27 cellular contexts compared by ENCODE assay signal in genomic region chr6:33438978-33439594, GRCh38. TPM values are rescaled to one million over a fixed set of nuclear protein-coding genes. Genes with fewer than 3 reads are reported as not detected.
DNase-seq lines count a peak whose midpoint lies in the region; ATAC-seq and TF ChIP-seq lines count a peak whose summit lies in the region.
"Had no signal": no experiment of that assay in that cellular context is flagged by ENCODE, and none has a peak within 500 bp of the region (broad histone marks: within the 10 kb centered on the region; RNA-seq: fewer than 3 reads in every experiment).

No MANE protein-coding gene starts in this region.

- H3K4me3 Mint-ChIP-seq in activated CD4-positive, alpha-beta T cell treated with anti-CD3 and anti-CD28 coated beads, Interleukin-2, amount 10 ng/mL, durations not matched to agents 7 days and 5 days: no peak overlapping the region
- H3K4me3 Mint-ChIP-seq in activated CD4-positive, alpha-beta T cell treated with anti-CD3 and anti-CD28 coated beads, Interleukin-2, amount 10 ng/mL, durations not matched to agents 24 days and 14 days: no peak overlapping the region
- no peak overlapping the region for H3K4me3 Mint-ChIP-seq in CD8-positive, alpha-beta T cell
- H3K4me3 Mint-ChIP-seq in activated naive CD8-positive, alpha-beta T cell treated with anti-CD3 and anti-CD28 coated beads for 36 hours: no peak overlapping the region
- H3K4me3 Mint-ChIP-seq in naive thymus-derived CD4-positive, alpha-beta T cell: no peak overlapping the region
- H3K4me3 Mint-ChIP-seq: activated CD4-positive, alpha-beta memory T cell treated with anti-CD3 and anti-CD28 coated beads, Interleukin-2, amount 10 ng/mL, durations not matched to agents 7 days and 5 days; activated naive CD4-positive, alpha-beta T cell treated with anti-CD3 and anti-CD28 coated beads for 36 hours had no signal

- DNase-seq in activated CD4-positive, alpha-beta T cell treated with anti-CD3 and anti-CD28 coated beads, Interleukin-2, amount 10 ng/mL, durations not matched to agents 7 days and 5 days: no peak
- DNase-seq in activated CD4-positive, alpha-beta T cell treated with anti-CD3 and anti-CD28 coated beads, Interleukin-2, amount 10 ng/mL, durations not matched to agents 24 days and 14 days: no peak
- no peak for DNase-seq in CD8-positive, alpha-beta T cell
- no peak for DNase-seq in activated naive CD8-positive, alpha-beta T cell treated with anti-CD3 and anti-CD28 coated beads for 36 hours
- DNase-seq in naive thymus-derived CD4-positive, alpha-beta T cell: no peak
- DNase-seq in activated gamma-delta T cell treated with Interleukin-2 at 50 U/mL for 16 hours (no peak), AML-193 (lab: John Stamatoyannopoulos, UW) (no peak)
- no peak for DNase-seq in stimulated activated CD4-positive, alpha-beta T cell treated with anti-CD3 and anti-CD28 coated beads, Interleukin-2, amount 100 ng/mL, for 24 hours
- DNase-seq: activated CD4-positive, alpha-beta memory T cell treated with anti-CD3 and anti-CD28 coated beads, Interleukin-2, amount 10 ng/mL, durations not matched to agents 7 days and 5 days; activated CD4-positive, CD25-positive, alpha-beta regulatory T cell; activated naive CD4-positive, alpha-beta T cell treated with anti-CD3 and anti-CD28 coated beads for 36 hours; activated T-cell treated with anti-CD3 and anti-CD28 coated beads, Interleukin-2, amount 50 U/mL, for 1 hour; dermis blood vessel endothelial cell; DMS53; KG1; MM.1S; NCI-H2029 treated with DMSO at 0.1 percent for 48 hours; NCI-H526; Peyer's patch; SHP77 treated with DMSO at 0.1 percent for 48 hours; stomach had no signal

- no peaks in the 10 kb centered on the region for H3K9me3 ChIP-seq in CD8-positive, alpha-beta T cell (ENCODE audit: low read length)
- no peaks in the 10 kb centered on the region for H3K9me3 ChIP-seq in naive thymus-derived CD4-positive, alpha-beta T cell (ENCODE audit: control insufficient read depth in 2 of 3, low read length in 3 of 3)
- H3K9me3 ChIP-seq: gastroesophageal sphincter, neutrophil, Peyer's patch, prostate gland, stomach, tibial nerve had no signal

- H3K27ac Mint-ChIP-seq in activated CD4-positive, alpha-beta T cell treated with anti-CD3 and anti-CD28 coated beads, Interleukin-2, amount 10 ng/mL, durations not matched to agents 7 days and 5 days: peak overlapping the region; percentile 51
- H3K27ac Mint-ChIP-seq in activated CD4-positive, alpha-beta T cell treated with anti-CD3 and anti-CD28 coated beads, Interleukin-2, amount 10 ng/mL, durations not matched to agents 24 days and 14 days: no peak overlapping the region
- H3K27ac Mint-ChIP-seq in CD8-positive, alpha-beta T cell: peak overlapping the region; percentile 69
- peak overlapping the region; percentile 56 for H3K27ac Mint-ChIP-seq in activated naive CD8-positive, alpha-beta T cell treated with anti-CD3 and anti-CD28 coated beads for 36 hours
- peak overlapping the region in 5 of 9 donors; percentile 32 to 79 (median 59) for H3K27ac Mint-ChIP-seq in naive thymus-derived CD4-positive, alpha-beta T cell
- H3K27ac Mint-ChIP-seq: activated CD4-positive, alpha-beta memory T cell treated with anti-CD3 and anti-CD28 coated beads, Interleukin-2, amount 10 ng/mL, durations not matched to agents 7 days and 5 days; activated naive CD4-positive, alpha-beta T cell treated with anti-CD3 and anti-CD28 coated beads for 36 hours had no signal

- no peak for TF ChIP-seq CTCF in CD8-positive, alpha-beta T cell (IDR thresholded peaks at IDR 0.05)

- peaks cover 2% of the 10 kb centered on the region for H3K4me1 Mint-ChIP-seq in activated CD4-positive, alpha-beta T cell treated with anti-CD3 and anti-CD28 coated beads, Interleukin-2, amount 10 ng/mL, durations not matched to agents 7 days and 5 days
- H3K4me1 Mint-ChIP-seq in activated CD4-positive, alpha-beta T cell treated with anti-CD3 and anti-CD28 coated beads, Interleukin-2, amount 10 ng/mL, durations not matched to agents 24 days and 14 days: peaks cover 5% of the 10 kb centered on the region
- peaks cover under 1% of the 10 kb centered on the region for H3K4me1 Mint-ChIP-seq in CD8-positive, alpha-beta T cell (ENCODE audit: low read depth)
- no peaks in the 10 kb centered on the region for H3K4me1 Mint-ChIP-seq in activated naive CD8-positive, alpha-beta T cell treated with anti-CD3 and anti-CD28 coated beads for 36 hours
- peaks cover 2 to 19% (median 6%) of the 10 kb centered on the region in 7 donors for H3K4me1 Mint-ChIP-seq in naive thymus-derived CD4-positive, alpha-beta T cell
- H3K4me1 Mint-ChIP-seq: activated CD4-positive, alpha-beta memory T cell treated with anti-CD3 and anti-CD28 coated beads, Interleukin-2, amount 10 ng/mL, durations not matched to agents 7 days and 5 days had no signal

- peaks cover 37% of the 10 kb centered on the region for H3K36me3 Mint-ChIP-seq in activated CD4-positive, alpha-beta T cell treated with anti-CD3 and anti-CD28 coated beads, Interleukin-2, amount 10 ng/mL, durations not matched to agents 7 days and 5 days (ENCODE audit: low read depth)
- H3K36me3 Mint-ChIP-seq in activated CD4-positive, alpha-beta T cell treated with anti-CD3 and anti-CD28 coated beads, Interleukin-2, amount 10 ng/mL, durations not matched to agents 24 days and 14 days (ENCODE audit: low read depth): peaks cover 60% of the 10 kb centered on the region
- H3K36me3 Mint-ChIP-seq in CD8-positive, alpha-beta T cell: peaks cover 78% of the 10 kb centered on the region
- peaks cover 5% of the 10 kb centered on the region for H3K36me3 Mint-ChIP-seq in activated naive CD8-positive, alpha-beta T cell treated with anti-CD3 and anti-CD28 coated beads for 36 hours
- peaks cover 0 to 45% (median 23%) of the 10 kb centered on the region in 5 donors for H3K36me3 Mint-ChIP-seq in naive thymus-derived CD4-positive, alpha-beta T cell

- H3K27me3 Mint-ChIP-seq in activated CD4-positive, alpha-beta T cell treated with anti-CD3 and anti-CD28 coated beads, Interleukin-2, amount 10 ng/mL, durations not matched to agents 7 days and 5 days: no peaks in the 10 kb centered on the region
- H3K27me3 Mint-ChIP-seq in activated CD4-positive, alpha-beta T cell treated with anti-CD3 and anti-CD28 coated beads, Interleukin-2, amount 10 ng/mL, durations not matched to agents 24 days and 14 days: no peaks in the 10 kb centered on the region
- H3K27me3 Mint-ChIP-seq in CD8-positive, alpha-beta T cell (ENCODE audit: low read depth): no peaks in the 10 kb centered on the region
- no peaks in the 10 kb centered on the region for H3K27me3 Mint-ChIP-seq in activated naive CD8-positive, alpha-beta T cell treated with anti-CD3 and anti-CD28 coated beads for 36 hours
- no peaks in the 10 kb centered on the region for H3K27me3 Mint-ChIP-seq in naive thymus-derived CD4-positive, alpha-beta T cell
- H3K27me3 Mint-ChIP-seq: activated CD4-positive, alpha-beta memory T cell treated with anti-CD3 and anti-CD28 coated beads, Interleukin-2, amount 10 ng/mL, durations not matched to agents 7 days and 5 days had no signal

- no peak for ATAC-seq in CD8-positive, alpha-beta T cell
- no peak for ATAC-seq in naive thymus-derived CD4-positive, alpha-beta T cell
- ATAC-seq: gastroesophageal sphincter, sciatic nerve had no signal

- no peaks in the 10 kb centered on the region for H3K9me3 Mint-ChIP-seq in activated CD4-positive, alpha-beta T cell treated with anti-CD3 and anti-CD28 coated beads, Interleukin-2, amount 10 ng/mL, durations not matched to agents 7 days and 5 days
- H3K9me3 Mint-ChIP-seq in activated CD4-positive, alpha-beta T cell treated with anti-CD3 and anti-CD28 coated beads, Interleukin-2, amount 10 ng/mL, durations not matched to agents 24 days and 14 days: no peaks in the 10 kb centered on the region
- H3K9me3 Mint-ChIP-seq in CD8-positive, alpha-beta T cell: no peaks in the 10 kb centered on the region
- no peaks in the 10 kb centered on the region for H3K9me3 Mint-ChIP-seq in activated naive CD8-positive, alpha-beta T cell treated with anti-CD3 and anti-CD28 coated beads for 36 hours
- no peaks in the 10 kb centered on the region for H3K9me3 Mint-ChIP-seq in naive thymus-derived CD4-positive, alpha-beta T cell
- H3K9me3 Mint-ChIP-seq: activated CD4-positive, alpha-beta memory T cell treated with anti-CD3 and anti-CD28 coated beads, Interleukin-2, amount 10 ng/mL, durations not matched to agents 7 days and 5 days; activated naive CD4-positive, alpha-beta T cell treated with anti-CD3 and anti-CD28 coated beads for 36 hours had no signal

- no peak overlapping the region for H3K4me3 ChIP-seq in CD8-positive, alpha-beta T cell (ENCODE audit: low read depth, low read length)
- H3K4me3 ChIP-seq in naive thymus-derived CD4-positive, alpha-beta T cell (ENCODE audit: low read length): no peak overlapping the region
- H3K4me3 ChIP-seq: gastroesophageal sphincter, hepatocyte, Peyer's patch, prostate gland, stomach, tibial nerve had no signal

- CTCF ChIA-PET in activated CD4-positive, alpha-beta T cell treated with anti-CD3 and anti-CD28 coated beads, Interleukin-2, amount 10 ng/mL, durations not matched to agents 7 days and 5 days (lab: Charles Lee): interaction anchor here (0.6 kb wide), 1 partner anchor 122 kb away, joined by 4 read pairs; the partner anchor contains the start of gene ZBTB22
- CTCF ChIA-PET in CD8-positive, alpha-beta T cell (lab: Charles Lee): interaction anchor here (1.1 kb wide), 1 partner anchor 9 kb away, joined by 3 read pairs; no protein-coding TSS in a partner anchor
- CTCF ChIA-PET in naive thymus-derived CD4-positive, alpha-beta T cell (lab: Charles Lee): no interaction called here

- peaks cover 52% of the 10 kb centered on the region for H3K36me3 ChIP-seq in CD8-positive, alpha-beta T cell (ENCODE audit: insufficient read depth, low read length)
- peaks cover 5 to 86% (median 20%) of the 10 kb centered on the region in 3 experiments for H3K36me3 ChIP-seq in naive thymus-derived CD4-positive, alpha-beta T cell (ENCODE audit: control insufficient read depth in 2 of 3, insufficient read depth in 3 of 3, low read length in 3 of 3)
- H3K36me3 ChIP-seq: neutrophil had no signal

- H3K4me1 ChIP-seq in CD8-positive, alpha-beta T cell (ENCODE audit: insufficient read depth, low read length): no peaks in the 10 kb centered on the region
- no peaks in the 10 kb centered on the region for H3K4me1 ChIP-seq in naive thymus-derived CD4-positive, alpha-beta T cell (ENCODE audit: control insufficient read depth in 2 of 2, insufficient read depth in 2 of 2, low read length in 2 of 2)
- H3K4me1 ChIP-seq: Peyer's patch, prostate gland, tibial nerve had no signal

- H3K27ac ChIP-seq in CD8-positive, alpha-beta T cell (ENCODE audit: low read depth, low read length): no peak overlapping the region
- H3K27ac ChIP-seq in naive thymus-derived CD4-positive, alpha-beta T cell (ENCODE audit: low read depth, low read length): no peak overlapping the region
- H3K27ac ChIP-seq: gastroesophageal sphincter, hepatocyte, neutrophil, Peyer's patch, prostate gland, stomach, tibial nerve had no signal

- POLR2A ChIA-PET in activated CD4-positive, alpha-beta T cell treated with anti-CD3 and anti-CD28 coated beads, Interleukin-2, amount 10 ng/mL, durations not matched to agents 7 days and 5 days (lab: Charles Lee): no interaction called here
- POLR2A ChIA-PET in CD8-positive, alpha-beta T cell (lab: Charles Lee): no interaction called here
- POLR2A ChIA-PET in naive thymus-derived CD4-positive, alpha-beta T cell (lab: Charles Lee): interaction anchor here (1.1 to 1.5 kb wide), 2 partner anchors 15 to 58 kb away, joined by 3 read pairs; partner anchors contain the start of gene ZBTB9

- intact Hi-C loops in activated CD4-positive, alpha-beta T cell treated with anti-CD3 and anti-CD28 coated beads, Interleukin-2, amount 10 ng/mL, durations not matched to agents 24 days and 14 days (cut with micrococcal nuclease): no loop called here
- intact Hi-C loops in CD8-positive, alpha-beta T cell (cut with DNase I, micrococcal nuclease): no loop called here
- intact Hi-C loops in naive thymus-derived CD4-positive, alpha-beta T cell (cut with micrococcal nuclease): no loop called here

- H3K27me3 ChIP-seq in CD8-positive, alpha-beta T cell (ENCODE audit: insufficient read depth, low read length): no peaks in the 10 kb centered on the region
- H3K27me3 ChIP-seq in naive thymus-derived CD4-positive, alpha-beta T cell (ENCODE audit: control insufficient read depth in 2 of 2, insufficient read depth in 2 of 2, low read length in 2 of 2): no peaks in the 10 kb centered on the region
- H3K27me3 ChIP-seq: gastroesophageal sphincter, hepatocyte, neutrophil, Peyer's patch, stomach, tibial nerve had no signal

RNA-seq across cellular contexts. Expression of gene ZBTB9, which starts 15.3 kb away (rescaled TPM):
- 1 to 10 TPM; 9.0 to 9.9 TPM for total RNA-seq in activated CD4-positive, alpha-beta T cell treated with anti-CD3 and anti-CD28 coated beads, Interleukin-2, amount 10 ng/mL, durations not matched to agents 7 days and 5 days
- 14.2 and 14.5 TPM in 2 replicates for total RNA-seq in activated CD4-positive, alpha-beta T cell treated with anti-CD3 and anti-CD28 coated beads, Interleukin-2, amount 10 ng/mL, durations not matched to agents 24 days and 14 days
- 1 to 10 TPM; 7.1 to 9.5 TPM for total RNA-seq in CD8-positive, alpha-beta T cell
- total RNA-seq in activated naive CD8-positive, alpha-beta T cell treated with anti-CD3 and anti-CD28 coated beads for 36 hours: 10 to 100 TPM; 11.3 to 11.7 TPM
- 10 to 100 TPM in 1 of 5 experiments, 1 to 10 TPM in 4; 3.3 to 14.0 (median 9.8) TPM for total RNA-seq in naive thymus-derived CD4-positive, alpha-beta T cell
- polyA plus RNA-seq in naive thymus-derived CD4-positive, alpha-beta T cell: 10 to 100 TPM in 1 of 2 donors, 1 to 10 TPM in 1; 6.9 to 15.2 TPM

RNA-seq across cellular contexts. Expression of gene SYNGAP1, which starts 19.2 kb away (rescaled TPM):
- 10 to 100 TPM; 42.9 to 44.9 TPM for total RNA-seq in activated CD4-positive, alpha-beta T cell treated with anti-CD3 and anti-CD28 coated beads, Interleukin-2, amount 10 ng/mL, durations not matched to agents 7 days and 5 days
- 41.5 and 44.6 TPM in 2 replicates for total RNA-seq in activated CD4-positive, alpha-beta T cell treated with anti-CD3 and anti-CD28 coated beads, Interleukin-2, amount 10 ng/mL, durations not matched to agents 24 days and 14 days
- total RNA-seq in CD8-positive, alpha-beta T cell: 10 to 100 TPM; 54.3 to 64.1 TPM
- 10 to 100 TPM; 26.4 to 29.3 TPM for total RNA-seq in activated naive CD8-positive, alpha-beta T cell treated with anti-CD3 and anti-CD28 coated beads for 36 hours
- total RNA-seq in naive thymus-derived CD4-positive, alpha-beta T cell: 10 to 100 TPM; 35.5 to 94.1 (median 57.9) TPM
- polyA plus RNA-seq in naive thymus-derived CD4-positive, alpha-beta T cell: 1 to 10 TPM in 1 of 2 donors, under 1 TPM in 1; 0.48 to 2.3 TPM

RNA-seq across cellular contexts. Expression of gene CUTA, which starts 21.2 kb away (rescaled TPM):
- 100 to 1,000 TPM; 191 to 207 TPM for total RNA-seq in activated CD4-positive, alpha-beta T cell treated with anti-CD3 and anti-CD28 coated beads, Interleukin-2, amount 10 ng/mL, durations not matched to agents 7 days and 5 days
- total RNA-seq in activated CD4-positive, alpha-beta T cell treated with anti-CD3 and anti-CD28 coated beads, Interleukin-2, amount 10 ng/mL, durations not matched to agents 24 days and 14 days: 120 and 124 TPM in 2 replicates
- total RNA-seq in CD8-positive, alpha-beta T cell: 100 to 1,000 TPM; 159 to 177 TPM
- total RNA-seq in activated naive CD8-positive, alpha-beta T cell treated with anti-CD3 and anti-CD28 coated beads for 36 hours: 100 to 1,000 TPM; 125 to 126 TPM
- total RNA-seq in naive thymus-derived CD4-positive, alpha-beta T cell: 100 to 1,000 TPM; 148 to 235 (median 158) TPM
- 100 to 1,000 TPM; 389 to 466 TPM for polyA plus RNA-seq in naive thymus-derived CD4-positive, alpha-beta T cell

RNA-seq across cellular contexts. Expression of gene PHF1, which starts 28.3 kb away (rescaled TPM):
- 10 to 100 TPM; 34.2 to 37.7 TPM for total RNA-seq in activated CD4-positive, alpha-beta T cell treated with anti-CD3 and anti-CD28 coated beads, Interleukin-2, amount 10 ng/mL, durations not matched to agents 7 days and 5 days
- total RNA-seq in activated CD4-positive, alpha-beta T cell treated with anti-CD3 and anti-CD28 coated beads, Interleukin-2, amount 10 ng/mL, durations not matched to agents 24 days and 14 days: 29.5 and 33.6 TPM in 2 replicates
- total RNA-seq in CD8-positive, alpha-beta T cell: 100 to 1,000 TPM; 560 to 588 TPM
- 10 to 100 TPM; 23.5 to 26.0 TPM for total RNA-seq in activated naive CD8-positive, alpha-beta T cell treated with anti-CD3 and anti-CD28 coated beads for 36 hours
- total RNA-seq in naive thymus-derived CD4-positive, alpha-beta T cell: 100 to 1,000 TPM in 4 of 5 experiments, 10 to 100 TPM in 1; 37.8 to 356 (median 235) TPM
- 10 to 100 TPM; 58.6 to 88.3 TPM for polyA plus RNA-seq in naive thymus-derived CD4-positive, alpha-beta T cell

RNA-seq across cellular contexts. Expression of gene KIFC1, which starts 47.5 kb away (rescaled TPM):
- total RNA-seq in activated CD4-positive, alpha-beta T cell treated with anti-CD3 and anti-CD28 coated beads, Interleukin-2, amount 10 ng/mL, durations not matched to agents 7 days and 5 days: 100 to 1,000 TPM; 157 to 167 TPM
- 64.9 and 66.5 TPM in 2 replicates for total RNA-seq in activated CD4-positive, alpha-beta T cell treated with anti-CD3 and anti-CD28 coated beads, Interleukin-2, amount 10 ng/mL, durations not matched to agents 24 days and 14 days
- 1 to 10 TPM; 1.6 to 2.1 TPM for total RNA-seq in CD8-positive, alpha-beta T cell
- 10 to 100 TPM; 74.1 to 76.9 TPM for total RNA-seq in activated naive CD8-positive, alpha-beta T cell treated with anti-CD3 and anti-CD28 coated beads for 36 hours
- 10 to 100 TPM in 1 of 5 experiments, 1 to 10 TPM in 3, under 1 TPM in 1; 0.65 to 87.9 (median 1.6) TPM for total RNA-seq in naive thymus-derived CD4-positive, alpha-beta T cell
- polyA plus RNA-seq in naive thymus-derived CD4-positive, alpha-beta T cell: under 1 TPM; 0.18 to 0.92 TPM
